ENCODE assay signal across 13 cellular contexts in genomic region chr7:127809285-127809702, GRCh38.
DNase-seq lines count a peak whose midpoint lies in the region; ATAC-seq, FAIRE-seq and TF ChIP-seq lines count a peak whose summit lies in the region.
"Had no signal": no experiment of that assay in that cellular context is flagged by ENCODE, and none has a peak within 500 bp of the region (broad histone marks: within the 10 kb centered on the region; RNA-seq: fewer than 3 reads in every experiment).

No MANE protein-coding gene starts in this region.

- H3K4me3 ChIP-seq in fibroblast of pulmonary artery (replicated peaks; ENCODE audit: low read depth, low read length) = no peak overlapping the region

- peak overlapping the region; percentile 59 for H3K27ac ChIP-seq in temporal lobe (ENCODE audit: low read depth, low read length)

- peak; percentile 81 for FAIRE-seq in RCC 7860 (lab: Jason Lieb, UNC)

- ATAC-seq in GM18861 (IDR thresholded peaks at IDR 0.05; ENCODE audit: unreplicated experiment) = no peak
- ATAC-seq in HG03139 (IDR thresholded peaks at IDR 0.05; ENCODE audit: unreplicated experiment) = no peak
- ATAC-seq: natural killer cell, WTC11 had no signal

- TF ChIP-seq CTCF in fibroblast of pulmonary artery (IDR thresholded peaks at IDR 0.05; ENCODE audit: low read length, missing control alignments) = no peak

- DNase-seq in stimulated activated CD4-positive, alpha-beta T cell treated with anti-CD3 and anti-CD28 coated beads, Interleukin-15, amount 100 ng/mL, for 24 hours = peak; percentile 8
- DNase-seq in stimulated activated CD4-positive, alpha-beta T cell treated with anti-CD3 and anti-CD28 coated beads, Interleukin-4, amount 100 ng/mL, for 24 hours = no peak
- DNase-seq in RCC 7860 (ENCODE audit: low spot score) (peak; percentile 82), fibroblast of pulmonary artery (ENCODE audit: low read depth) (peak; percentile 35), superior temporal gyrus (ENCODE audit: extremely low spot score) (no peak)
- DNase-seq: DMS53, endodermal cell, H9, natural killer cell had no signal

Comparison
In these comparisons a context has a peak if more than half of its experiments do, and no peak if none do; other contexts are left out.
1. DNase-seq: peak in stimulated activated CD4-positive, alpha-beta T cell treated with anti-CD3 and anti-CD28 coated beads, Interleukin-15, amount 100 ng/mL, for 24 hours (single experiment), RCC 7860 (single experiment) and fibroblast of pulmonary artery (single experiment); none in stimulated activated CD4-positive, alpha-beta T cell treated with anti-CD3 and anti-CD28 coated beads, Interleukin-4, amount 100 ng/mL, for 24 hours (single experiment) and superior temporal gyrus (single experiment).